In the genomic region with DNA sequence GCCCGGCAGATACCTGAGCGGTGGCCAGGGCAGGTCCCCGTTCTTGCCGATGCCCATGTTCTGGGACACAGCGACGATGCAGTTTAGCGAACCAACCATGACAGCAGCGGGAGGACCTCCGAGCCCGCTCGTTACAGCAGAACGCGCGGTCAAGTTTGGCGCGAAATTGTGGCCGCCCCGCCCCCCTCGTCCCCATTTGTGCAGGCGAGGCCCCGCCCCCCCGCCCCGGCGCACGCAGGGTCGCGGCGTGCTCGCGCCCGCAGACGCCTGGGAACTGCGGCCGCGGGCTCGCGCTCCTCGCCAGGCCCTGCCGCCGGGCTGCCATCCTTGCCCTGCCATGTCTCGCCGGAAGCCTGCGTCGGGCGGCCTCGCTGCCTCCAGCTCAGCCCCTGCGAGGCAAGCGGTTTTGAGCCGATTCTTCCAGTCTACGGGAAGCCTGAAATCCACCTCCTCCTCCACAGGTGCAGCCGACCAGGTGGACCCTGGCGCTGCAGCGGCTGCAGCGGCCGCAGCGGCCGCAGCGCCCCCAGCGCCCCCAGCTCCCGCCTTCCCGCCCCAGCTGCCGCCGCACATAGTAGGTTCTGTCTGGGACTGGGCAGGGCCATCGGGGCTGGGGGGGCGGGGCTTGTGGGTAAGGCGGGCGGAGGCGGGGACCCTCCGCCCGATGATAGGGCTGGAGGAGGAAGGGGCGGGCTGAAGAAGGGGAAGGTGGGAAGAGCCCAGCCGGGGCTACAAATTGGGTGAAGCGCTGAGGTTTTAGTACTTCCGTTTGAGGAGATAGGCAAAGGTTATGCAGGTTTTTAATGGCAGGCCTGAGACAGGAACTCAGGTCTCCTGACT, we compare ENCODE assay signal across 8 cellular contexts. TPM values are rescaled to one million over a fixed set of nuclear protein-coding genes. Genes with fewer than 3 reads are reported as not detected.
A peak's percentile ranks its signal among the peaks of the same experiment; 100 is the strongest.
DNase-seq lines count a peak whose midpoint lies in the region; ATAC-seq and TF ChIP-seq lines count a peak whose summit lies in the region.

Gene DHFR (minus strand): TSS at position 593 of the 840 bp plus-strand sequence. CDS start 494 bp downstream, at position 99.
Gene MSH3 (plus strand): TSS at position 262 of the 840 bp plus-strand sequence. CDS start 76 bp downstream, at position 338.

- peak within 1 kb of the TSS; percentile 92 for H2AFZ ChIP-seq in PC-9

- no peaks in the 10 kb centered on the region for H3K9me2 ChIP-seq in PC-9 (ENCODE audit: insufficient read depth)

- H3K4me3 ChIP-seq in PC-9 = peak within 1 kb of the TSS; percentile 94
- H3K4me3 ChIP-seq in esophagus (ENCODE audit: low read depth in 1 of 2, low read length in 2 of 2) = peak within 1 kb of the TSS; percentile 91 to 96
- H3K4me3 ChIP-seq in mucosa of rectum (ENCODE audit: low read length in 2 of 2) = peak within 1 kb of the TSS; percentile 76 to 91

- H3K27me3 ChIP-seq in PC-9 (ENCODE audit: insufficient read depth, low read depth) (no peaks in the 10 kb centered on the region), esophagus (ENCODE audit: control insufficient read depth in 1 of 2, insufficient read depth in 2 of 2, low read length in 2 of 2) (no peaks in the 10 kb centered on the region), mucosa of rectum (ENCODE audit: control insufficient read depth in 2 of 2, insufficient read depth in 2 of 2, low read length in 2 of 2) (no peaks in the 10 kb centered on the region)

- peak within 1 kb of the TSS; percentile 88 for H3K4me2 ChIP-seq in PC-9

- WGBS in esophagus, 2 donors = 1% methylated on average over 51 to 74 of the region's 74 CpGs

- POLR2A ChIA-PET in PC-9 (lab: Charles Lee; ENCODE audit: unreplicated experiment) = interaction anchor here (0.5 to 0.9 kb wide), 4 partner anchors 167 to 473 kb away, joined by 3 to 9 read pairs (median 4); no protein-coding TSS in a partner anchor

- CTCF ChIA-PET in PC-9 (lab: Charles Lee) = interaction anchor here (0.7 kb wide), 1 partner anchor 866 kb away, joined by 14 read pairs; no protein-coding TSS in a partner anchor

- TF ChIP-seq CTCF in PC-9 (conservative IDR thresholded peaks at IDR 0.05) = no peak; the same call in 1 of the 2 replicates

- H3K27ac ChIP-seq in PC-9 (peak within 1 kb of the TSS; percentile 76), esophagus (ENCODE audit: low read depth in 2 of 2, low read length in 1 of 2) (peak within 1 kb of the TSS; percentile 97 to 98), mucosa of rectum (ENCODE audit: low read depth in 2 of 2, low read length in 2 of 2) (peak within 1 kb of the TSS; percentile 91 to 95)

- peaks cover 10% of the 10 kb centered on the region for H4K20me1 ChIP-seq in PC-9 (ENCODE audit: insufficient read depth)

- BruUV-seq in PC-9 (replicated peaks; lab: Mats Ljungman, UMichigan) = no TSS peak

- H3K36me3 ChIP-seq in PC-9 (ENCODE audit: low read depth) = peaks cover 11% of the 10 kb centered on the region; the same call in 1 of the 2 replicates
- H3K36me3 ChIP-seq in esophagus (ENCODE audit: control insufficient read depth in 2 of 2, insufficient read depth in 2 of 2, low read length in 1 of 2) = peaks cover 0 to under 1% of the 10 kb centered on the region in 2 donors
- peaks cover 10 to 23% of the 10 kb centered on the region in 2 donors for H3K36me3 ChIP-seq in mucosa of rectum (ENCODE audit: control insufficient read depth in 2 of 2, insufficient read depth in 2 of 2, low read length in 2 of 2)

- peak within 1 kb of the TSS; percentile 69 to 74 for H3K9ac ChIP-seq in mucosa of rectum (ENCODE audit: low read depth in 1 of 2, low read length in 2 of 2)

- H3K4me1 ChIP-seq in PC-9 (replicated peaks; ENCODE audit: insufficient read depth) = peaks cover 17% of the 10 kb centered on the region
- peaks cover 0 to 3% of the 10 kb centered on the region in 2 donors for H3K4me1 ChIP-seq in esophagus (ENCODE audit: control insufficient read depth in 2 of 2, insufficient read depth in 2 of 2, low read length in 1 of 2)
- peaks cover 5 to 15% of the 10 kb centered on the region in 2 donors for H3K4me1 ChIP-seq in mucosa of rectum (ENCODE audit: control insufficient read depth in 2 of 2, insufficient read depth in 2 of 2, low read length in 2 of 2)

- peak; percentile 30 for ATAC-seq in GM21576 (IDR thresholded peaks at IDR 0.05; ENCODE audit: unreplicated experiment)

- intact Hi-C loops in PC-9 (cut with micrococcal nuclease; ENCODE audit: unreplicated experiment) = loop anchor here (1.0 kb wide), 1 partner anchor 166 kb away; the partner anchor contains the start of gene FAM151B

- no peaks in the 10 kb centered on the region for H3K9me3 ChIP-seq in PC-9 (ENCODE audit: insufficient read depth, low read depth)
- no peaks in the 10 kb centered on the region for H3K9me3 ChIP-seq in esophagus (ENCODE audit: control insufficient read depth in 2 of 2, insufficient read depth in 1 of 2, low read depth in 1 of 2, low read length in 1 of 2)
- H3K9me3 ChIP-seq in mucosa of rectum (ENCODE audit: control insufficient read depth in 2 of 2, low read length in 2 of 2) = no peaks in the 10 kb centered on the region

- peak; percentile 85 for DNase-seq in DMS 273 treated with DMSO at 0.1 percent for 48 hours (lab: John Stamatoyannopoulos, UW)
- peak; percentile 87 for DNase-seq in KG1 (lab: John Stamatoyannopoulos, UW)
- peak; percentile 78 to 80 for DNase-seq in PC-9
- peak; percentile 90 for DNase-seq in activated T-cell treated with anti-CD3 and anti-CD28 coated beads, Interleukin-2, amount 50 U/mL, for 1 hour
- DNase-seq in stimulated activated CD8-positive, alpha-beta memory T cell treated with anti-CD3 and anti-CD28 coated beads, Interleukin-4, amount 100 ng/mL, for 4 hours (ENCODE audit: low read depth in 2 of 2, low spot score in 1 of 2) = peak; percentile 70 to 74

- H3K79me2 ChIP-seq in PC-9 (ENCODE audit: low read depth) = peaks cover 30% of the 10 kb centered on the region

- no peaks in the 10 kb centered on the region for H3F3A ChIP-seq in PC-9 (ENCODE audit: insufficient read depth, low read depth)

RNA-seq across cellular contexts. Expression of gene DHFR, which starts in this region (rescaled TPM):
- 28.7 and 45.3 TPM in 2 replicates for total RNA-seq in PC-9 (2021)
- 10 to 100 TPM in 1 of 2 donors, 1 to 10 TPM in 1; 10.0 to 12.1 TPM for polyA plus RNA-seq in esophagus

RNA-seq across cellular contexts. Expression of gene MSH3, which starts in this region (rescaled TPM):
- total RNA-seq in PC-9 (2021) = 14.4 and 16.9 TPM in 2 replicates
- 1 to 10 TPM; 2.7 to 3.6 TPM for polyA plus RNA-seq in esophagus

Comparison
In these comparisons a context has a peak if more than half of its experiments do, and no peak if none do; other contexts are left out.
1. Peak in every context shown above with its lines: DNase-seq, ATAC-seq, H3K4me3 ChIP-seq and H3K27ac ChIP-seq.